17 cellular contexts compared by ENCODE assay signal in genomic region chr3:149221783-149222517, GRCh38. TPM values are rescaled to one million over a fixed set of nuclear protein-coding genes. Genes with fewer than 3 reads are reported as not detected.
DNase-seq lines count a peak whose midpoint lies in the region; ATAC-seq and TF ChIP-seq lines count a peak whose summit lies in the region.
"Had no signal": no experiment of that assay in that cellular context is flagged by ENCODE, and none has a peak within 500 bp of the region (broad histone marks: within the 10 kb centered on the region; RNA-seq: fewer than 3 reads in every experiment).

CP (minus strand) TSS chr3:149221829; CDS start chr3:149221792, 37 bp downstream.

- no peaks in the 10 kb centered on the region for H3K27me3 ChIP-seq in layer of hippocampus (ENCODE audit: control insufficient read depth, insufficient read depth, low read length)
- H3K27me3 ChIP-seq: BE2C had no signal

- TF ChIP-seq CTCF in VCaP (conservative IDR thresholded peaks at IDR 0.05), result no peak
- TF ChIP-seq CTCF in GM13977 (IDR thresholded peaks at IDR 0.05; ENCODE audit: extremely low read depth, insufficient read depth, missing control alignments), result no peak
- no peak for TF ChIP-seq CTCF in endothelial cell (IDR thresholded peaks at IDR 0.05; ENCODE audit: unreplicated experiment)

- no peak within 1 kb of the TSS for H3K4me3 Mint-ChIP-seq in activated naive CD8-positive, alpha-beta T cell treated with anti-CD3 and anti-CD28 coated beads, Interleukin-2, amount 50 U/mL, for 24 hours
- no peak within 1 kb of the TSS for H3K4me3 Mint-ChIP-seq in endothelial cell (ENCODE audit: unreplicated experiment)
- H3K4me3 Mint-ChIP-seq: activated naive CD8-positive, alpha-beta T cell; dendritic cell treated with granulocyte-macrophage colony-stimulating factor and Interleukin-4, amounts not matched to agents 40 ng/mL and 50 ng/mL, for 4 days; stimulated activated naive B cell treated with anti-CD40 and anti-IgM and Interleukin-4, amounts not matched to agents 10 μg/mL and 1 μg/mL and 100 μg/mL, for 72 hours had no signal

- H3K4me1 Mint-ChIP-seq in activated naive CD8-positive, alpha-beta T cell treated with anti-CD3 and anti-CD28 coated beads, Interleukin-2, amount 50 U/mL, for 24 hours, result peaks cover 22% of the 10 kb centered on the region
- peaks cover 8% of the 10 kb centered on the region for H3K4me1 Mint-ChIP-seq in endothelial cell (ENCODE audit: unreplicated experiment)

- H3K36me3 Mint-ChIP-seq in activated naive CD8-positive, alpha-beta T cell treated with anti-CD3 and anti-CD28 coated beads, Interleukin-2, amount 50 U/mL, for 24 hours (ENCODE audit: low read depth), result no peaks in the 10 kb centered on the region
- H3K36me3 Mint-ChIP-seq in endothelial cell (ENCODE audit: low read depth, unreplicated experiment), result no peaks in the 10 kb centered on the region
- H3K36me3 Mint-ChIP-seq: activated naive CD8-positive, alpha-beta T cell; stimulated activated naive B cell treated with anti-CD40 and anti-IgM and Interleukin-4, amounts not matched to agents 10 μg/mL and 1 μg/mL and 100 μg/mL, for 72 hours had no signal

- peaks cover 2% of the 10 kb centered on the region for H3K27me3 Mint-ChIP-seq in activated naive CD8-positive, alpha-beta T cell treated with anti-CD3 and anti-CD28 coated beads, Interleukin-2, amount 50 U/mL, for 24 hours
- H3K27me3 Mint-ChIP-seq in endothelial cell (ENCODE audit: unreplicated experiment), result no peaks in the 10 kb centered on the region
- H3K27me3 Mint-ChIP-seq: dendritic cell treated with granulocyte-macrophage colony-stimulating factor and Interleukin-4, amounts not matched to agents 40 ng/mL and 50 ng/mL, for 4 days; stimulated activated naive B cell treated with anti-CD40 and anti-IgM and Interleukin-4, amounts not matched to agents 10 μg/mL and 1 μg/mL and 100 μg/mL, for 72 hours had no signal

- no peaks in the 10 kb centered on the region for H3K9me3 Mint-ChIP-seq in activated naive CD8-positive, alpha-beta T cell treated with anti-CD3 and anti-CD28 coated beads, Interleukin-2, amount 50 U/mL, for 24 hours
- H3K9me3 Mint-ChIP-seq in endothelial cell (ENCODE audit: unreplicated experiment), result no peaks in the 10 kb centered on the region
- H3K9me3 Mint-ChIP-seq: dendritic cell treated with granulocyte-macrophage colony-stimulating factor and Interleukin-4, amounts not matched to agents 40 ng/mL and 50 ng/mL, for 4 days had no signal

- H3K27ac Mint-ChIP-seq in activated naive CD8-positive, alpha-beta T cell treated with anti-CD3 and anti-CD28 coated beads, Interleukin-2, amount 50 U/mL, for 24 hours, result no peak within 1 kb of the TSS
- no peak within 1 kb of the TSS for H3K27ac Mint-ChIP-seq in endothelial cell (ENCODE audit: unreplicated experiment)
- H3K27ac Mint-ChIP-seq: activated naive CD8-positive, alpha-beta T cell; dendritic cell treated with granulocyte-macrophage colony-stimulating factor and Interleukin-4, amounts not matched to agents 40 ng/mL and 50 ng/mL, for 4 days; stimulated activated naive B cell treated with anti-CD40 and anti-IgM and Interleukin-4, amounts not matched to agents 10 μg/mL and 1 μg/mL and 100 μg/mL, for 72 hours had no signal

- no peak for ATAC-seq in activated naive CD8-positive, alpha-beta T cell treated with anti-CD3 and anti-CD28 coated beads, Interleukin-2, amount 50 U/mL, for 24 hours
- ATAC-seq: stimulated activated naive B cell treated with anti-CD40 and anti-IgM and Interleukin-4, amounts not matched to agents 10 μg/mL and 1 μg/mL and 100 μg/mL, for 72 hours had no signal

- DNase-seq in G401 (ENCODE audit: low spot score) (peak; percentile 30), renal cortical epithelial cell (ENCODE audit: low read depth) (peak; percentile 96), GM13977 (ENCODE audit: low spot score) (no peak), NK-92 (lab: John Stamatoyannopoulos, UW; ENCODE audit: unreplicated experiment) (no peak), endothelial cell (ENCODE audit: low spot score) (no peak)
- no peak for DNase-seq in activated naive CD8-positive, alpha-beta T cell treated with anti-CD3 and anti-CD28 coated beads, Interleukin-2, amount 50 U/mL, for 24 hours
- DNase-seq: BE2C; NCI-H1092 treated with DMSO at 0.1 percent for 48 hours; NCI-H446 treated with DMSO at 0.1 percent for 48 hours; occipital lobe; stimulated activated CD4-positive, alpha-beta T cell treated with anti-CD3 and anti-CD28 coated beads, Interleukin-2, amount 100 ng/mL, for 48 hours; stimulated activated naive B cell treated with anti-CD40 and anti-IgM and Interleukin-4, amounts not matched to agents 10 μg/mL and 1 μg/mL and 100 μg/mL, for 72 hours had no signal

- 0 out of 2 replicates have a peak within 1 kb of the TSS, but pooled peaks have one; percentile 24 for H3K27ac ChIP-seq in VCaP
- H3K27ac ChIP-seq in layer of hippocampus (ENCODE audit: low read depth, low read length), result peak within 1 kb of the TSS; percentile 2

- in situ Hi-C loops in G401 (cut with HindIII; ENCODE audit: low sequenced_read_pairs), result no loop called here
- in situ Hi-C loops in GM13977 (cut with MboI; ENCODE audit: low pct_unique_long_range_greater_than_20kb, low sequenced_read_pairs, unreplicated experiment), result no loop called here

RNA-seq across cellular contexts. Expression of gene CP, which starts in this region (rescaled TPM):
- total RNA-seq in G401 (2014; rRNA removed; shearing (Covaris generic)), result 93.2 and 119 TPM in 2 replicates
- total RNA-seq in renal cortical epithelial cell (2.4 and 85.8 TPM in 2 replicates), endothelial cell (ENCODE audit: unreplicated experiment) (0.44 TPM)
- total RNA-seq: kidney epithelial cell had no signal

Comparison
In these comparisons a context has a peak if more than half of its experiments do, and no peak if none do; other contexts are left out.
1. DNase-seq: peak in G401 (single experiment) and renal cortical epithelial cell (single experiment); none in GM13977 (single experiment), activated naive CD8-positive, alpha-beta T cell treated with anti-CD3 and anti-CD28 coated beads, Interleukin-2, amount 50 U/mL, for 24 hours (single experiment), NK-92 (single experiment) and endothelial cell (single experiment).